ENCODE assay signal across 18 cellular contexts in the genomic region with DNA sequence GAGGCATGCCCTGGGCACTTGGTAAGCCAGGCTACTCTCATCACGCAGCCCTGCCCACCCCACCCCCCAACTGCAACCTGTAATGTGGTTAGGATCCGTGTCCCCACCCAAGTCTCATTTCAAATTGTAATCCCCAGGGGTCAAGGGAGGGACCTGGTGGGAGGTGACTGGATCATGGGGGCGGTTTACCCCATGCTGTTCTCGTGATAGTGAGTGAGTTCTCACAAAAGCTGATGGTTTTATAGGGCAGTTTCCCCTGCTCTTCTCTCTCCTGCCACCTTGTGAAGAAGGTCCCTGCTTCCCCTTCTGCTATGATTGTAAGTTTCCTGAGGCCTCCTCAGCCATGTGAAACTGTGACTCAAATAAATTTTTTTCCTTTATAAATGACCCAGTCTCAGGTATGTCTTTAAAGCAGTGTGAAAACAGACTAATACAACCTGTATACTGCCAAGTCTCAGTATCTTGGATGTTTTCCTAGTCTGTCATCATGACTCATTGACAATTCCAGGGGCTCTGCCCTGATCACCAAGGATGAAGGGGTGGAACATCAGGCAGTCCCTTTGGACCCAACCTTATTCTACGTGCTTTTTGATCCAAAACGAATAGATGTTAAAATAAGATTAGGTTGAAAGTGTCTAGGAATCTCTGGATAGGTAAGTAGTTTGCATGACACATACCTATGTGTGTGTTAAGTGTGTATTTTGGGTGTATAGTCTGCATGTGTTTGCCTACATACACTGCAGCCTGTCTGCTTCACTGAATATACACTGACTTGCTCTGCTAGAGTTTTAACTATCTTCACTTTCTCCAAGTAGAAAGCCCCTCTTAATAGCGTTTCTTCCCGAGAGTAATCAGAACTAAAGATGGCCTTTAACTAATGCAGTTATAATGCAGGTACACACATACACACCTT.
DNase-seq lines count a peak whose midpoint lies in the region; ATAC-seq and TF ChIP-seq lines count a peak whose summit lies in the region.
"Had no signal": no experiment of that assay in that cellular context is flagged by ENCODE, and none has a peak within 500 bp of the region (broad histone marks: within the 10 kb centered on the region; RNA-seq: fewer than 3 reads in every experiment).

No MANE protein-coding gene starts in this region.

- H3K79me2 ChIP-seq in PC-3 (ENCODE audit: low read length) (no peaks in the 10 kb centered on the region), osteoblast (ENCODE audit: insufficient read depth, low read length) (no peaks in the 10 kb centered on the region)

- no peaks in the 10 kb centered on the region for H3K9me2 ChIP-seq in PC-3 (replicated peaks; ENCODE audit: low read length)

- peak; percentile 41 for DNase-seq in Daoy (ENCODE audit: low read depth)
- peak; percentile 97 for DNase-seq in PC-3
- peak; percentile 50 for DNase-seq in epithelial cell of prostate (ENCODE audit: low read depth, low spot score)
- DNase-seq in osteoblast (ENCODE audit: insufficient read length, low spot score, missing footprints), result peak; percentile 74
- no peak for DNase-seq in gastrocnemius medialis
- DNase-seq in DMS53 (lab: John Stamatoyannopoulos, UW), result no peak
- DNase-seq in H7, result no peak
- DNase-seq: activated CD4-positive, CD25-positive, alpha-beta regulatory T cell; activated naive CD8-positive, alpha-beta T cell treated with anti-CD3 and anti-CD28 coated beads for 36 hours; cortex of kidney; DND-41; Karpas-422; NCI-H1417 treated with DMSO at 0.1 percent for 48 hours; NCI-H2171; SJCRH30; stimulated activated CD4-positive, alpha-beta T cell treated with anti-CD3 and anti-CD28 coated beads, Interleukin-4, amount 100 ng/mL, for 4 hours had no signal

- no peak overlapping the region for H2AFZ ChIP-seq in PC-3 (ENCODE audit: low read length)
- no peak overlapping the region for H2AFZ ChIP-seq in osteoblast (ENCODE audit: low read length)

- H3K27ac ChIP-seq in PC-3 (ENCODE audit: low read length) (peak overlapping the region; percentile 87), epithelial cell of prostate (peak overlapping the region; percentile 74), osteoblast (ENCODE audit: low read depth, low read length) (no peak overlapping the region), gastrocnemius medialis (no peak overlapping the region)
- H3K27ac ChIP-seq: gastroesophageal sphincter, SJCRH30 had no signal

- H4K20me1 ChIP-seq in PC-3 (ENCODE audit: low read length) (no peaks in the 10 kb centered on the region), osteoblast (ENCODE audit: insufficient read depth, low read length) (no peaks in the 10 kb centered on the region)

- peak; percentile 93 for ATAC-seq in PC-3
- ATAC-seq in gastrocnemius medialis, result no peak
- ATAC-seq in GM18861 (IDR thresholded peaks at IDR 0.05; ENCODE audit: unreplicated experiment), result no peak
- ATAC-seq: gastroesophageal sphincter had no signal

- no peak overlapping the region for H3K4me3 ChIP-seq in PC-3 (ENCODE audit: low read length)
- H3K4me3 ChIP-seq in osteoblast (ENCODE audit: insufficient read depth, low read length), result no peak overlapping the region
- no peak overlapping the region for H3K4me3 ChIP-seq in gastrocnemius medialis
- H3K4me3 ChIP-seq in H7 (ENCODE audit: insufficient read depth, low read depth, low read length), result no peak overlapping the region
- H3K4me3 ChIP-seq: gastroesophageal sphincter, SJCRH30 had no signal

- BruUV-seq in PC-3 (replicated peaks; lab: Mats Ljungman, UMichigan), result no TSS peak

- 0 out of 2 replicates have a peak overlapping the region, but pooled peaks have one; percentile 3 for H3K4me2 ChIP-seq in PC-3 (ENCODE audit: low read length)
- H3K4me2 ChIP-seq in osteoblast (ENCODE audit: insufficient read depth, low read length), result no peak overlapping the region

- H3K9ac ChIP-seq in PC-3 (ENCODE audit: low read length), result peak overlapping the region; percentile 42; the same call in 1 of the 2 replicates

- no peaks in the 10 kb centered on the region for H3K9me3 ChIP-seq in PC-3 (ENCODE audit: low read length)
- no peaks in the 10 kb centered on the region for H3K9me3 ChIP-seq in osteoblast (ENCODE audit: low read depth, low read length)
- H3K9me3 ChIP-seq in gastrocnemius medialis, result no peaks in the 10 kb centered on the region
- H3K9me3 ChIP-seq: gastroesophageal sphincter, SJCRH30 had no signal

- no peaks in the 10 kb centered on the region for H3K36me3 ChIP-seq in PC-3 (ENCODE audit: low read depth, low read length)
- H3K36me3 ChIP-seq in osteoblast (ENCODE audit: insufficient read depth, low read length), result no peaks in the 10 kb centered on the region
- no peaks in the 10 kb centered on the region for H3K36me3 ChIP-seq in gastrocnemius medialis
- H3K36me3 ChIP-seq in H7 (replicated peaks; ENCODE audit: control insufficient read depth, insufficient read depth, low read length), result no peaks in the 10 kb centered on the region
- H3K36me3 ChIP-seq: gastroesophageal sphincter, SJCRH30 had no signal

- peaks cover 4% of the 10 kb centered on the region; the same call in 1 of the 2 replicates for H3K27me3 ChIP-seq in PC-3 (ENCODE audit: low read length)
- H3K27me3 ChIP-seq in osteoblast (ENCODE audit: insufficient read depth, low read length), result no peaks in the 10 kb centered on the region
- no peaks in the 10 kb centered on the region for H3K27me3 ChIP-seq in gastrocnemius medialis
- no peaks in the 10 kb centered on the region for H3K27me3 ChIP-seq in H7 (ENCODE audit: control insufficient read depth, insufficient read depth, low read length)
- H3K27me3 ChIP-seq: gastroesophageal sphincter had no signal

- intact Hi-C loops in PC-3 (cut with micrococcal nuclease), result no loop called here
- intact Hi-C loops in gastrocnemius medialis (cut with DNase I; ENCODE audit: low total_unique reads), result no loop called here

- TF ChIP-seq POLR2A in gastrocnemius medialis (IDR thresholded peaks at IDR 0.05), result no peak

- H3K4me1 ChIP-seq in PC-3 (ENCODE audit: insufficient read depth, low read length), result peaks cover 34% of the 10 kb centered on the region
- peaks cover 11% of the 10 kb centered on the region for H3K4me1 ChIP-seq in osteoblast (ENCODE audit: insufficient read depth, low read length)
- no peaks in the 10 kb centered on the region for H3K4me1 ChIP-seq in gastrocnemius medialis
- H3K4me1 ChIP-seq: SJCRH30 had no signal

- POLR2A ChIA-PET in PC-3 (lab: Charles Lee; ENCODE audit: unreplicated experiment), result no interaction called here

- CTCF ChIA-PET in PC-3 (lab: Charles Lee), result no interaction called here

- no peak for TF ChIP-seq CTCF in PC-3 (conservative IDR thresholded peaks at IDR 0.05; ENCODE audit: low read depth, low read length)
- no peak for TF ChIP-seq CTCF in osteoblast (IDR thresholded peaks at IDR 0.05; ENCODE audit: extremely low read depth, low read depth, low read length)
- TF ChIP-seq CTCF in gastrocnemius medialis (IDR thresholded peaks at IDR 0.05 in 4 of 5, conservative IDR thresholded peaks at IDR 0.05 in 1 of 5), result no peak

- in situ Hi-C loops in gastrocnemius medialis (cut with MboI; ENCODE audit: low sequenced_read_pairs in 4 of 4), result no loop called here

- no peaks in the 10 kb centered on the region for H3F3A ChIP-seq in PC-3 (ENCODE audit: low read length, unreplicated experiment)

Comparison
In these comparisons a context has a peak if more than half of its experiments do, and no peak if none do; other contexts are left out.
1. DNase-seq: peak in Daoy (single experiment), PC-3 (single experiment), epithelial cell of prostate (single experiment) and osteoblast (single experiment); none in gastrocnemius medialis (0 of 2), DMS53 (single experiment) and H7 (single experiment).
2. H3K27ac ChIP-seq: peak in PC-3 (single experiment) and epithelial cell of prostate (single experiment); none in osteoblast (single experiment) and gastrocnemius medialis (0 of 4).